ENCODE assay signal across 29 cellular contexts in genomic region chr7:6650086-6650485, GRCh38.
"Had no signal": no experiment of that assay in that cellular context is flagged by ENCODE, and none has a peak within 500 bp of the region (broad histone marks: within the 10 kb centered on the region; RNA-seq: fewer than 3 reads in every experiment).

No MANE protein-coding gene starts in this region.

- H3K4me3 ChIP-seq: adrenal gland, body of pancreas, colonic mucosa, dorsolateral prefrontal cortex, heart left ventricle, left lung, ovary, prostate gland, smooth muscle cell, stomach, tibial artery had no signal

- H3K27ac ChIP-seq: adrenal gland, body of pancreas, colonic mucosa, heart left ventricle, left lung, neutrophil, ovary, prostate gland, stomach, tibial artery, VCaP had no signal

- H3K4me1 Mint-ChIP-seq: activated naive CD8-positive, alpha-beta T cell treated with anti-CD3 and anti-CD28 coated beads for 36 hours had no signal

- H3K4me1 ChIP-seq: adrenal gland, body of pancreas, colonic mucosa, left lung, prostate gland, stomach, tibial artery had no signal

- H3K36me3 ChIP-seq: ovary had no signal

- ATAC-seq: activated T-cell treated with anti-CD3 and anti-CD28 coated beads, Interleukin-2, amount 50 U/mL, for 72 hours; body of pancreas; heart left ventricle; left lung; stimulated activated naive B cell treated with anti-CD40 and anti-IgM and Interleukin-4, amounts not matched to agents 10 μg/mL and 1 μg/mL and 100 μg/mL, for 72 hours had no signal

- H3K4me3 Mint-ChIP-seq: activated naive CD4-positive, alpha-beta T cell treated with anti-CD3 and anti-CD28 coated beads for 36 hours; activated naive CD8-positive, alpha-beta T cell treated with anti-CD3 and anti-CD28 coated beads for 36 hours; activated T-cell treated with anti-CD3 and anti-CD28 coated beads, Interleukin-2, amount 50 U/mL, for 72 hours; nephron progenitor cell; stimulated activated naive B cell treated with anti-CD40 and anti-IgM and Interleukin-4, amounts not matched to agents 10 μg/mL and 1 μg/mL and 100 μg/mL, for 72 hours; T-helper 1 cell treated with Interleukin-12 subunit alpha and Interleukin-12 subunit beta and Interleukin-4 antibody, amounts not matched to agents 30 μg/mL and 1 μg/mL, for 36 hours had no signal

- H3K27me3 Mint-ChIP-seq: activated naive CD8-positive, alpha-beta T cell treated with anti-CD3 and anti-CD28 coated beads for 36 hours; stimulated activated naive B cell treated with anti-CD40 and anti-IgM and Interleukin-4, amounts not matched to agents 10 μg/mL and 1 μg/mL and 100 μg/mL, for 72 hours had no signal

- H3K27me3 ChIP-seq: adrenal gland, body of pancreas, colonic mucosa, dorsolateral prefrontal cortex, heart left ventricle, left lung, neutrophil, ovary, stomach, tibial artery had no signal

- H3K9me3 ChIP-seq: adrenal gland, body of pancreas, colonic mucosa, ovary, prostate gland had no signal

- H3K27ac Mint-ChIP-seq: activated naive CD4-positive, alpha-beta T cell treated with anti-CD3 and anti-CD28 coated beads for 36 hours; activated naive CD8-positive, alpha-beta T cell treated with anti-CD3 and anti-CD28 coated beads for 36 hours; activated T-cell treated with anti-CD3 and anti-CD28 coated beads, Interleukin-2, amount 50 U/mL, for 72 hours; nephron progenitor cell; T-helper 1 cell treated with Interleukin-12 subunit alpha and Interleukin-12 subunit beta and Interleukin-4 antibody, amounts not matched to agents 30 μg/mL and 1 μg/mL, for 36 hours had no signal

- H3K4me2 ChIP-seq: smooth muscle cell had no signal

- DNase-seq: activated CD4-positive, alpha-beta T cell treated with anti-CD3 and anti-CD28 coated beads for 4 hours; activated CD4-positive, alpha-beta T cell treated with anti-CD3 and anti-CD28 coated beads, Interleukin-2, amount 50 U/mL, for 4 hours; activated naive CD4-positive, alpha-beta T cell treated with anti-CD3 and anti-CD28 coated beads for 36 hours; activated naive CD8-positive, alpha-beta T cell treated with anti-CD3 and anti-CD28 coated beads for 36 hours; activated T-cell treated with anti-CD3 and anti-CD28 coated beads for 4 hours; activated T-cell treated with anti-CD3 and anti-CD28 coated beads, Interleukin-2, amount 50 U/mL, for 72 hours; adrenal gland; body of pancreas; colonic mucosa; effector memory CD4-positive, alpha-beta T cell; foreskin fibroblast; hypothalamus; nephron progenitor cell; retina; stimulated activated CD4-positive, alpha-beta T cell treated with anti-CD3 and anti-CD28 coated beads, Interleukin-15, amount 100 ng/mL, for 24 hours; stimulated activated naive B cell treated with anti-CD40 and anti-IgM and Interleukin-4, amounts not matched to agents 10 μg/mL and 1 μg/mL and 100 μg/mL, for 72 hours; stomach; SW 1271; T-helper 9 cell had no signal
